ENCODE assay signal across 19 cellular contexts in the genomic region with DNA sequence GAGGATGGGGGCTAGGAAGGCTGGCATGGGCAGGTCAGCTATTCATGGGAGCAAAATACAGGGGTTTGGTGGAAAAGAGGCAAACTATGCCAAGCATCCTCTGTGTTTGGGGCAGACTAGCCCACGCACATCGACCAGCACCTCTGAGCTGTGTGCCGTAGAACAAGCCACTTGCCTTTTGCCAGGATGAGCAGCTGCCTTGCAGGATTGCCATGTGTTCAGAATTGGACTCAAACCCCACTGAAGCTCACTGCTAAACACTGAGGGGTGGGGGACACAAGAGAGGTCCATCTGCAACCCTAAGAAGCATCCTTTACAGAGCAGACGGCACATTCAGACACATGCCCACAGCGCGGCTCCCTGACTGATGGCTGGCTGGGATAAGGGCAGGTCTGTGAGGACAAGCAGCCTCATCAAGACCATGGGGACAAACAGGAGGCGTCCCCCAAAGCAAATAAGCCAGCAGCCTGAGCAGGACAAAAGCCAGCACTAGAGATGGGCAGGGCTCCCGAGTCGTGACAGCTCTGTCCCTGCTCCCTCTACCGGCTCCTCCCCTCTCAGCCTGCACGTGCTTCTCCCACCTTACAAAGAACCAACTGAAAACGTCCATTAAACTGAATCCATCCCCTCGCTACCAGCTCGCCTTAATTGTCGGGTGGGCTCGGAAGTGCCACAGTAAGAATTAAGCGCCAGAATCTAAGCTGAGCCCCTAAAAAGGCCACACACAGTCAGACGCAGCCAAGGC.
"Had no signal": no experiment of that assay in that cellular context is flagged by ENCODE, and none has a peak within 500 bp of the region (broad histone marks: within the 10 kb centered on the region; RNA-seq: fewer than 3 reads in every experiment).

No MANE protein-coding gene starts in this region.

- H3K27ac Mint-ChIP-seq: activated naive CD4-positive, alpha-beta T cell treated with anti-CD3 and anti-CD28 coated beads, Interleukin-2, amount 10 ng/mL, durations not matched to agents 7 days and 5 days; natural killer cell had no signal

- DNase-seq: activated CD4-positive, CD25-positive, alpha-beta regulatory T cell treated with anti-CD3 and anti-CD28 coated beads, Interleukin-2, amount 50 U/mL, for 72 hours; activated CD8-positive, alpha-beta memory T cell treated with anti-CD3 and anti-CD28 coated beads for 24 hours; activated CD8-positive, alpha-beta memory T cell treated with anti-CD3 and anti-CD28 coated beads, Interleukin-2, amount 50 U/mL, for 48 hours; activated effector memory CD4-positive, alpha-beta T cell treated with Interleukin-2 at 50 U/mL for 16 hours; activated naive CD4-positive, alpha-beta T cell treated with anti-CD3 and anti-CD28 coated beads, Interleukin-2, amount 10 ng/mL, durations not matched to agents 7 days and 5 days; activated T-cell treated with anti-CD3 and anti-CD28 coated beads, Interleukin-2, amount 50 U/mL, for 48 hours; adrenal gland; colonic mucosa; foreskin keratinocyte; hippocampal formation; lower lobe of right lung; natural killer cell; nucleus accumbens; stimulated activated CD4-positive, alpha-beta T cell treated with anti-CD3 and anti-CD28 coated beads, Interleukin-12 subunit alpha, Interleukin-12 subunit beta, amount 100 ng/mL, for 4 hours; stimulated activated CD4-positive, alpha-beta T cell treated with anti-CD3 and anti-CD28 coated beads, Interleukin-1b, Interleukin-23, amount 100 ng/mL, for 48 hours; stimulated activated CD8-positive, alpha-beta memory T cell treated with anti-CD3 and anti-CD28 coated beads, Interleukin-4, amount 100 ng/mL, for 48 hours; stimulated activated naive CD4-positive, alpha-beta T cell treated with Interleukin-2 at 50 U/mL for 16 hours; uterus had no signal

- FAIRE-seq: keratinocyte had no signal

- H3K36me3 Mint-ChIP-seq: natural killer cell had no signal

- ATAC-seq: foreskin keratinocyte, lower lobe of right lung, natural killer cell had no signal

- H3K9me3 Mint-ChIP-seq: natural killer cell had no signal

- H3K4me3 Mint-ChIP-seq: activated naive CD4-positive, alpha-beta T cell treated with anti-CD3 and anti-CD28 coated beads, Interleukin-2, amount 10 ng/mL, durations not matched to agents 7 days and 5 days; natural killer cell had no signal
